In genomic region chr4:185395956-185396723, GRCh38 we compare ENCODE assay signal across 8 cellular contexts. TPM values are rescaled to one million over a fixed set of nuclear protein-coding genes. Genes with fewer than 3 reads are reported as not detected.
DNase-seq lines count a peak whose midpoint lies in the region; ATAC-seq and TF ChIP-seq lines count a peak whose summit lies in the region.

No MANE protein-coding gene starts in this region.

- peak overlapping the region; percentile 87 for H2AFZ ChIP-seq in PC-3 (ENCODE audit: low read length)

- H3K79me2 ChIP-seq in PC-3 (ENCODE audit: low read length): no peaks in the 10 kb centered on the region

- H3K9ac ChIP-seq in PC-3 (ENCODE audit: low read length): peak overlapping the region; percentile 89

- DNase-seq in DMS53 (lab: John Stamatoyannopoulos, UW): peak; percentile 96
- peak; percentile 93 for DNase-seq in Jurkat, Clone E6-1 (ENCODE audit: low read depth, low spot score)
- peak; percentile 96 for DNase-seq in PC-3
- peak; percentile 96 for DNase-seq in activated T-cell treated with anti-CD3 and anti-CD28 coated beads, Interleukin-2, amount 50 U/mL, for 4 hours
- DNase-seq in stimulated activated CD8-positive, alpha-beta memory T cell treated with anti-CD3 and anti-CD28 coated beads, Interleukin-7, amount 100 ng/mL, for 24 hours (ENCODE audit: low read depth): peak; percentile 91

- H3K9me3 Mint-ChIP-seq in activated T-cell treated with anti-CD3 and anti-CD28 coated beads, Interleukin-2, amount 50 U/mL, for 4 hours: no peaks in the 10 kb centered on the region

- H3K27ac ChIP-seq in PC-3 (ENCODE audit: low read length): peak overlapping the region; percentile 95
- peak overlapping the region; percentile 96 for H3K27ac ChIP-seq in muscle layer of duodenum (ENCODE audit: low read length)

- H3F3A ChIP-seq in PC-3 (ENCODE audit: low read length, unreplicated experiment): no peaks in the 10 kb centered on the region

- H3K4me2 ChIP-seq in PC-3 (ENCODE audit: low read length): peak overlapping the region; percentile 96

- POLR2A ChIA-PET in PC-3 (lab: Charles Lee; ENCODE audit: unreplicated experiment): interaction anchor here (0.5 to 1.6 kb wide), 7 partner anchors 29 to 907 kb away, joined by 3 to 12 read pairs (median 3); no protein-coding TSS in a partner anchor

- H3K9me2 ChIP-seq in PC-3 (replicated peaks; ENCODE audit: low read length): no peaks in the 10 kb centered on the region

- peak; percentile 79 for ATAC-seq in GM21717 (IDR thresholded peaks at IDR 0.05; ENCODE audit: unreplicated experiment)
- peak; percentile 78 for ATAC-seq in PC-3
- ATAC-seq in activated T-cell treated with anti-CD3 and anti-CD28 coated beads, Interleukin-2, amount 50 U/mL, for 4 hours: peak; percentile 85 to 87
- peak; percentile 95 for ATAC-seq in esophagus mucosa

- H3K27me3 ChIP-seq in PC-3 (ENCODE audit: low read length) (no peaks in the 10 kb centered on the region), muscle layer of duodenum (ENCODE audit: low read depth, low read length) (no peaks in the 10 kb centered on the region)

- H3K4me3 Mint-ChIP-seq in activated T-cell treated with anti-CD3 and anti-CD28 coated beads, Interleukin-2, amount 50 U/mL, for 4 hours: peak overlapping the region; percentile 87

- peaks cover 26% of the 10 kb centered on the region for H3K4me1 Mint-ChIP-seq in activated T-cell treated with anti-CD3 and anti-CD28 coated beads, Interleukin-2, amount 50 U/mL, for 4 hours (ENCODE audit: low read depth)

- H4K20me1 ChIP-seq in PC-3 (ENCODE audit: low read length): no peaks in the 10 kb centered on the region

- H3K9me3 ChIP-seq in PC-3 (ENCODE audit: low read length) (no peaks in the 10 kb centered on the region), muscle layer of duodenum (ENCODE audit: control insufficient read depth in 1 of 2, low read length in 2 of 2) (no peaks in the 10 kb centered on the region)

- H3K27me3 Mint-ChIP-seq in activated T-cell treated with anti-CD3 and anti-CD28 coated beads, Interleukin-2, amount 50 U/mL, for 4 hours (ENCODE audit: low read depth): no peaks in the 10 kb centered on the region

- H3K4me3 ChIP-seq in Jurkat, Clone E6-1 (ENCODE audit: low read length): peak overlapping the region; percentile 59
- H3K4me3 ChIP-seq in PC-3 (ENCODE audit: low read length) (peak overlapping the region; percentile 82), muscle layer of duodenum (ENCODE audit: low read depth in 1 of 2, low read length in 2 of 2) (peak overlapping the region; percentile 84)

- H3K4me1 ChIP-seq in PC-3 (ENCODE audit: insufficient read depth, low read length): peaks cover 26% of the 10 kb centered on the region
- H3K4me1 ChIP-seq in muscle layer of duodenum (ENCODE audit: control insufficient read depth in 1 of 2, insufficient read depth in 2 of 2, low read length in 2 of 2): peaks cover 0 to 18% of the 10 kb centered on the region in 2 donors

- BruUV-seq in PC-3 (replicated peaks; lab: Mats Ljungman, UMichigan): no TSS peak

- H3K36me3 ChIP-seq in PC-3 (ENCODE audit: low read depth, low read length): peaks cover 8% of the 10 kb centered on the region; the same call in 1 of the 2 replicates
- H3K36me3 ChIP-seq in muscle layer of duodenum (ENCODE audit: control insufficient read depth in 1 of 2, insufficient read depth in 2 of 2, low read length in 2 of 2): peaks cover 10 to 23% of the 10 kb centered on the region in 2 donors

- intact Hi-C loops in PC-3 (cut with micrococcal nuclease): loop anchor here (1.0 to 5.0 kb wide), 3 partner anchors 29 to 194 kb away; partner anchors contain the start of genes CFAP97 and UFSP2

- CTCF ChIA-PET in PC-3 (lab: Charles Lee): interaction anchor here (1.7 kb wide), 1 partner anchor 90 kb away, joined by 5 read pairs; no protein-coding TSS in a partner anchor

- no peak for TF ChIP-seq CTCF in PC-3 (conservative IDR thresholded peaks at IDR 0.05; ENCODE audit: low read depth, low read length)

- peaks cover 13% of the 10 kb centered on the region for H3K36me3 Mint-ChIP-seq in activated T-cell treated with anti-CD3 and anti-CD28 coated beads, Interleukin-2, amount 50 U/mL, for 4 hours (ENCODE audit: insufficient read depth)

RNA-seq across cellular contexts. Expression of gene LRP2BP, which starts 0.4 kb away (rescaled TPM):
- polyA plus RNA-seq in Jurkat, Clone E6-1 (2012; ENCODE audit: insufficient read depth, insufficient read length): 0.91 TPM
- 0.40 and 0.44 TPM in 2 replicates for total RNA-seq in PC-3 (2014; rRNA removed)
- total RNA-seq in activated T-cell treated with anti-CD3 and anti-CD28 coated beads, Interleukin-2, amount 50 U/mL, for 4 hours: under 1 TPM; 0.16 to 0.40 (median 0.21) TPM
- total RNA-seq in esophagus mucosa: 0.60 TPM

RNA-seq across cellular contexts. Expression of gene ANKRD37, which starts 0.5 kb away (rescaled TPM):
- polyA plus RNA-seq in Jurkat, Clone E6-1 (2012; ENCODE audit: insufficient read depth, insufficient read length): 20.7 TPM
- total RNA-seq in PC-3 (2014; rRNA removed): 11.2 and 18.7 TPM in 2 replicates
- total RNA-seq in activated T-cell treated with anti-CD3 and anti-CD28 coated beads, Interleukin-2, amount 50 U/mL, for 4 hours: 10 to 100 TPM; 16.8 to 20.8 (median 20.3) TPM
- total RNA-seq in esophagus mucosa: 36.3 TPM

RNA-seq across cellular contexts. Expression of gene UFSP2, which starts 29.6 kb away (rescaled TPM):
- polyA plus RNA-seq in Jurkat, Clone E6-1 (2012; ENCODE audit: insufficient read depth, insufficient read length): 56.8 TPM
- total RNA-seq in PC-3 (2014; rRNA removed) (24.6 and 27.0 TPM in 2 replicates), esophagus mucosa (28.3 TPM)
- 10 to 100 TPM; 15.3 to 25.7 (median 18.2) TPM for total RNA-seq in activated T-cell treated with anti-CD3 and anti-CD28 coated beads, Interleukin-2, amount 50 U/mL, for 4 hours

Comparison
In these comparisons a context has a peak if more than half of its experiments do, and no peak if none do; other contexts are left out.
1. Peak in every context shown above with its lines: DNase-seq, ATAC-seq, H3K4me3 ChIP-seq and H3K27ac ChIP-seq.